In genomic region chr19:46373573-46374359, GRCh38 we compare ENCODE assay signal across 9 cellular contexts.
DNase-seq lines count a peak whose midpoint lies in the region; ATAC-seq and FAIRE-seq lines count a peak whose summit lies in the region.
"Had no signal": no experiment of that assay in that cellular context is flagged by ENCODE, and none has a peak within 500 bp of the region (broad histone marks: within the 10 kb centered on the region; RNA-seq: fewer than 3 reads in every experiment).

No MANE protein-coding gene starts in this region.

- in situ Hi-C loops in T47D (cut with HindIII; ENCODE audit: low pct_unique_long_range_greater_than_20kb, low sequenced_read_pairs), result no loop called here

- ATAC-seq in GM19463 (IDR thresholded peaks at IDR 0.05; ENCODE audit: unreplicated experiment) (no peak), GM18868 (IDR thresholded peaks at IDR 0.05; ENCODE audit: unreplicated experiment) (no peak)
- ATAC-seq: activated naive CD4-positive, alpha-beta T cell treated with anti-CD3 and anti-CD28 coated beads, Interleukin-2, amount 50 U/mL, for 72 hours had no signal

- FAIRE-seq in urothelium cell line (lab: Jason Lieb, UNC), result peak; percentile 90

- DNase-seq in COR-L47 (lab: John Stamatoyannopoulos, UW) (peak; percentile 99), NCI-H1694 (lab: John Stamatoyannopoulos, UW) (peak; percentile 97), T47D (ENCODE audit: low read depth in 1 of 2, low spot score in 1 of 2) (peak; percentile 52 to 96), kidney glomerular epithelial cell (lab: John Stamatoyannopoulos, UW) (peak; percentile 96), urothelium cell line (ENCODE audit: low spot score) (peak; percentile 83), NCI-H1930 (lab: John Stamatoyannopoulos, UW) (no peak)

Comparison
In these comparisons a context has a peak if more than half of its experiments do, and no peak if none do; other contexts are left out.
1. DNase-seq: peak in COR-L47 (single experiment), NCI-H1694 (single experiment), T47D (2 of 2), kidney glomerular epithelial cell (single experiment) and urothelium cell line (single experiment); none in NCI-H1930 (0 of 2).